ENCODE assay signal across 1 cellular context in genomic region chr9:132327537-132327936, GRCh38.
TF ChIP-seq lines count a peak whose summit lies in the region.

No MANE protein-coding gene starts in this region.

TF ChIP-seq in IMR-90, 13 proteins besides CTCF, POLR2A, EP300 and RAD21 (continued from another document):
- TF ChIP-seq, protein P1, sequence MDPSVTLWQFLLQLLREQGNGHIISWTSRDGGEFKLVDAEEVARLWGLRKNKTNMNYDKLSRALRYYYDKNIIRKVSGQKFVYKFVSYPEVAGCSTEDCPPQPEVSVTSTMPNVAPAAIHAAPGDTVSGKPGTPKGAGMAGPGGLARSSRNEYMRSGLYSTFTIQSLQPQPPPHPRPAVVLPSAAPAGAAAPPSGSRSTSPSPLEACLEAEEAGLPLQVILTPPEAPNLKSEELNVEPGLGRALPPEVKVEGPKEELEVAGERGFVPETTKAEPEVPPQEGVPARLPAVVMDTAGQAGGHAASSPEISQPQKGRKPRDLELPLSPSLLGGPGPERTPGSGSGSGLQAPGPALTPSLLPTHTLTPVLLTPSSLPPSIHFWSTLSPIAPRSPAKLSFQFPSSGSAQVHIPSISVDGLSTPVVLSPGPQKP (IDR thresholded peaks at IDR 0.05; ENCODE audit: borderline replicate concordance, low read depth, low read length): no peak
